ENCODE assay signal across 8 cellular contexts in the genomic region with DNA sequence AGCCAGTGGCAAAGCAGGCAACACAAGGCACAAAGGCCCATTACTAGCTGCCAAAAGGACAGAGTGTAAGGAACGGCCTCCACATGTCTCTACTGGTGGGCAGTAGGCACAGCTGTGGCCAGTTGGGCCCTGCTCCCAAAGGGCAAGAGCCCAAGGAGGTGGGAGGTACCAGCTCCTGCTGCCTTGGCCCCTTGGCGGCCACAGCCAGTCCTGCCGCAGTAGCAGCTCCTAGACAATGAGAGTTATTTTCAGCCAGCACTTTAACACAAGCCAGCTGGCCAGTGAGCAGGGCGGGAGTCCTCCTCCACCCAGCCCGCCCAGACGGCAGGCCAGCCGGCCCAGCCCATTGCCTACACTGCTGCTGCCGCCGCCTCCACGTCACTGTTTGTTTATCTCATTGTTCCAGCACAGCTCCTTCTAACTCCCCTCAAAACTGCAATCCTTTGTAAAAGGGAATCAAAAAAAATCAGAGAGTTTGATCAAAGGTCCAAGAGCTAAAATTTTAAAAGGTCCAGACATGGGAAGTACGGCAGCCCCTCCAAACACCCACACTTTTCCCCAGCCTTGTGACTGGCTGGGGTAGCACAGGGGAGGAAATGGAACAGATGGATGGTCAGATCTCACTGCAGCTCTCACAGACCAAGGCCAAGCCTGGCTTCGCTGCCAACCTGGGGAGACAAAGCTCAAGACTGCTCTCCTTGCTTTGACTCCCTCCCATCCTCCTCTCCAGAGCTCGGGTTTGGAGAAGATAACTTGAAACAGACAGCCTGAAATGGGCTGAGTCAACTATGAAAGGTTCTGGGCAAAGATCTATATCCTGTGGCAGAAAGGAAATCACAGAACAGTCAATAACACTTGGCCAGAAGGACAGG.
A peak's percentile ranks its signal among the peaks of the same experiment; 100 is the strongest.
DNase-seq lines count a peak whose midpoint lies in the region; ATAC-seq lines count a peak whose summit lies in the region.

No MANE protein-coding gene starts in this region.

- H3K27me3 ChIP-seq in adipocyte (replicated peaks; ENCODE audit: control insufficient read depth, insufficient read depth, low read length) (no peaks in the 10 kb centered on the region), neuron (ENCODE audit: insufficient read depth, low read length) (no peaks in the 10 kb centered on the region)

- H3K4me1 ChIP-seq in adipocyte (ENCODE audit: control insufficient read depth, insufficient read depth, low read length) (peaks cover 40% of the 10 kb centered on the region), neuron (ENCODE audit: insufficient read depth, low read length) (peaks cover 18% of the 10 kb centered on the region)

- no peaks in the 10 kb centered on the region for H3K9me3 ChIP-seq in adipocyte (ENCODE audit: control insufficient read depth, low read length)
- H3K9me3 ChIP-seq in neuron (ENCODE audit: low read length), result no peaks in the 10 kb centered on the region

- H3K9ac ChIP-seq in adipocyte (ENCODE audit: low read length), result peak overlapping the region; percentile 74

- H3K36me3 ChIP-seq in adipocyte (ENCODE audit: control insufficient read depth, insufficient read depth, low read length, severe bottlenecking) (no peaks in the 10 kb centered on the region), neuron (ENCODE audit: insufficient read depth, low read length) (no peaks in the 10 kb centered on the region)

- ATAC-seq in HG02852 (IDR thresholded peaks at IDR 0.05; ENCODE audit: unreplicated experiment) (no peak), HG02623 (IDR thresholded peaks at IDR 0.05; ENCODE audit: unreplicated experiment) (no peak), GM18498 (IDR thresholded peaks at IDR 0.05; ENCODE audit: unreplicated experiment) (no peak)

- DNase-seq in DMS53 treated with DMSO at 0.1 percent for 48 hours (lab: John Stamatoyannopoulos, UW; ENCODE audit: unreplicated experiment) (peak; percentile 86), NCI-H187 treated with DMSO at 0.1 percent for 48 hours (lab: John Stamatoyannopoulos, UW) (peak; percentile 41), adipocyte (ENCODE audit: low read depth) (peak; percentile 98), head of caudate nucleus (peak; percentile 83 to 98 (median 94))

- H3K4me3 ChIP-seq in adipocyte (ENCODE audit: low read length), result peak overlapping the region; percentile 46
- peak overlapping the region; percentile 16 for H3K4me3 ChIP-seq in neuron (ENCODE audit: low read length)

- intact Hi-C loops in head of caudate nucleus (cut with DNase I), result loop anchor here (2.0 kb wide), 1 partner anchor 33 kb away; the partner anchor contains the start of gene FMNL3

- H2AFZ ChIP-seq in neuron (ENCODE audit: low read depth, low read length), result peak overlapping the region; percentile 19

Comparison
In these comparisons a context has a peak if more than half of its experiments do, and no peak if none do; other contexts are left out.
1. DNase-seq: peak in every context shown above with its lines; median percentile 98 in adipocyte; 94 in head of caudate nucleus; 86 in DMS53 treated with DMSO at 0.1 percent for 48 hours; 41 in NCI-H187 treated with DMSO at 0.1 percent for 48 hours.